9 cellular contexts compared by ENCODE assay signal in genomic region chr12:57852620-57853509, GRCh38. TPM values are rescaled to one million over a fixed set of nuclear protein-coding genes. Genes with fewer than 3 reads are reported as not detected.
DNase-seq lines count a peak whose midpoint lies in the region; ATAC-seq, FAIRE-seq and TF ChIP-seq lines count a peak whose summit lies in the region.
"Had no signal": no experiment of that assay in that cellular context is flagged by ENCODE, and none has a peak within 500 bp of the region (broad histone marks: within the 10 kb centered on the region; RNA-seq: fewer than 3 reads in every experiment).

No MANE protein-coding gene starts in this region.

- no peaks in the 10 kb centered on the region for H3K9me3 Mint-ChIP-seq in CD4-positive, alpha-beta T cell

- FAIRE-seq in pancreas (lab: Jason Lieb, UNC) = no peak

- H3K4me3 Mint-ChIP-seq in CD4-positive, alpha-beta T cell = peak overlapping the region; percentile 34

- peak overlapping the region; percentile 60 for H3K9ac ChIP-seq in adipocyte (ENCODE audit: low read length)

- H3K4me1 Mint-ChIP-seq in CD4-positive, alpha-beta T cell (ENCODE audit: low read depth) = peaks cover 33% of the 10 kb centered on the region

- H3K4me1 ChIP-seq in adipocyte (ENCODE audit: control insufficient read depth, insufficient read depth, low read length) (peaks cover 33% of the 10 kb centered on the region), right atrium auricular region (peaks cover 0 to 30% of the 10 kb centered on the region in 2 donors), pancreas (no peaks in the 10 kb centered on the region)

- no peak for TF ChIP-seq CTCF in CD4-positive, alpha-beta T cell (IDR thresholded peaks at IDR 0.05)
- peak in 1 of 2 donors; percentile 49 for TF ChIP-seq CTCF in right atrium auricular region (IDR thresholded peaks at IDR 0.05)
- no peak for TF ChIP-seq CTCF in pancreas (IDR thresholded peaks at IDR 0.05)

- H3K9me3 ChIP-seq in CD4-positive, alpha-beta T cell (ENCODE audit: control insufficient read depth, low read length) = no peaks in the 10 kb centered on the region
- H3K9me3 ChIP-seq in adipocyte (ENCODE audit: control insufficient read depth, low read length) = no peaks in the 10 kb centered on the region
- no peaks in the 10 kb centered on the region for H3K9me3 ChIP-seq in right atrium auricular region
- no peaks in the 10 kb centered on the region for H3K9me3 ChIP-seq in pancreas

- H3K27ac Mint-ChIP-seq in CD4-positive, alpha-beta T cell = no peak overlapping the region

- no peaks in the 10 kb centered on the region for H3K36me3 Mint-ChIP-seq in CD4-positive, alpha-beta T cell (ENCODE audit: low read depth)

- no peak for ATAC-seq in CD4-positive, alpha-beta T cell (ENCODE audit: poor library complexity)
- ATAC-seq in pancreas (peak; percentile 42 to 73 (median 58)), GM19452 (IDR thresholded peaks at IDR 0.05; ENCODE audit: unreplicated experiment) (no peak)

- peaks cover 9% of the 10 kb centered on the region for H3K27me3 Mint-ChIP-seq in CD4-positive, alpha-beta T cell

- POLR2A ChIA-PET in CD4-positive, alpha-beta T cell (lab: Charles Lee) = interaction anchor here (0.6 to 2.4 kb wide), 6 partner anchors 10 to 57 kb away, joined by 3 to 8 read pairs (median 4); no protein-coding TSS in a partner anchor

- H3K4me3 ChIP-seq in adipocyte (ENCODE audit: low read length) (peak overlapping the region; percentile 62), right atrium auricular region (peak overlapping the region; percentile 44 to 57), pancreas (peak overlapping the region; percentile 2 to 39 (median 30))

- H3K36me3 ChIP-seq in adipocyte (ENCODE audit: control insufficient read depth, insufficient read depth, low read length, severe bottlenecking) (no peaks in the 10 kb centered on the region), right atrium auricular region (no peaks in the 10 kb centered on the region), pancreas (no peaks in the 10 kb centered on the region)

- H3K27me3 ChIP-seq in CD4-positive, alpha-beta T cell (ENCODE audit: control insufficient read depth, insufficient read depth, low read length) = peaks cover 3% of the 10 kb centered on the region
- H3K27me3 ChIP-seq in adipocyte (replicated peaks; ENCODE audit: control insufficient read depth, insufficient read depth, low read length) (no peaks in the 10 kb centered on the region), right atrium auricular region (no peaks in the 10 kb centered on the region), pancreas (no peaks in the 10 kb centered on the region)

- no peak overlapping the region for H3K27ac ChIP-seq in CD4-positive, alpha-beta T cell (ENCODE audit: low read depth, low read length)
- H3K27ac ChIP-seq in right atrium auricular region (peak overlapping the region; percentile 89 to 94), pancreas (no peak overlapping the region)

- CTCF ChIA-PET in CD4-positive, alpha-beta T cell (lab: Charles Lee) = no interaction called here

- intact Hi-C loops in CD4-positive, alpha-beta T cell (cut with DNase I, micrococcal nuclease) = no loop called here
- intact Hi-C loops in pancreas (cut with DNase I) = no loop called here

- 28 to 30% methylated on average over 35 to 38 of the region's 38 CpGs for WGBS in pancreas, 2 donors

- no peak for DNase-seq in CD4-positive, alpha-beta T cell
- no peak for DNase-seq in adipocyte (ENCODE audit: low read depth)
- DNase-seq in right atrium auricular region (ENCODE audit: low spot score) = no peak
- no peak for DNase-seq in pancreas
- no peak for DNase-seq in NCI-H1694 (lab: John Stamatoyannopoulos, UW)
- no peak for DNase-seq in NCI-H1694 treated with DMSO at 0.1 percent for 48 hours (lab: John Stamatoyannopoulos, UW)
- no peak for DNase-seq in D341Med (ENCODE audit: low spot score)
- DNase-seq: GOT3 had no signal

RNA-seq across cellular contexts. Expression of gene CTDSP2, which starts 6.3 kb away (rescaled TPM):
- 10 to 100 TPM; 86.2 to 86.4 TPM for total RNA-seq in CD4-positive, alpha-beta T cell
- total RNA-seq in right atrium auricular region = 100 to 1,000 TPM in 1 of 2 donors, 10 to 100 TPM in 1; 67.6 to 105 TPM
- total RNA-seq in pancreas = 100 to 1,000 TPM in 2 of 6 donors, 10 to 100 TPM in 4; 88.8 to 165 (median 94.5) TPM
- polyA plus RNA-seq in pancreas = 10 to 100 TPM; 38.7 to 48.6 TPM

RNA-seq across cellular contexts. Expression of gene AVIL, which starts 34.3 kb away (rescaled TPM):
- total RNA-seq in CD4-positive, alpha-beta T cell = 1 to 10 TPM in 1 of 2 experiments, under 1 TPM in 1; 0.60 to 1.2 TPM
- total RNA-seq in right atrium auricular region (1 to 10 TPM; 1.3 to 2.6 TPM), pancreas (10 to 100 TPM in 1 of 6 donors, 1 to 10 TPM in 5; 1.6 to 11.7 (median 3.7) TPM)
- polyA plus RNA-seq in pancreas = 10 to 100 TPM; 11.7 to 15.9 TPM

Comparison
In these comparisons a context has a peak if more than half of its experiments do, and no peak if none do; other contexts are left out.
1. ATAC-seq: peak in pancreas (4 of 4); none in CD4-positive, alpha-beta T cell (single experiment) and GM19452 (single experiment).
2. H3K27ac ChIP-seq: peak in right atrium auricular region (2 of 2); none in CD4-positive, alpha-beta T cell (single experiment) and pancreas (0 of 4).
3. Peak in every context shown above with its lines, with median percentiles within 50 percentile points of each other: H3K4me3 ChIP-seq.